ENCODE assay signal across 8 cellular contexts in the genomic region with DNA sequence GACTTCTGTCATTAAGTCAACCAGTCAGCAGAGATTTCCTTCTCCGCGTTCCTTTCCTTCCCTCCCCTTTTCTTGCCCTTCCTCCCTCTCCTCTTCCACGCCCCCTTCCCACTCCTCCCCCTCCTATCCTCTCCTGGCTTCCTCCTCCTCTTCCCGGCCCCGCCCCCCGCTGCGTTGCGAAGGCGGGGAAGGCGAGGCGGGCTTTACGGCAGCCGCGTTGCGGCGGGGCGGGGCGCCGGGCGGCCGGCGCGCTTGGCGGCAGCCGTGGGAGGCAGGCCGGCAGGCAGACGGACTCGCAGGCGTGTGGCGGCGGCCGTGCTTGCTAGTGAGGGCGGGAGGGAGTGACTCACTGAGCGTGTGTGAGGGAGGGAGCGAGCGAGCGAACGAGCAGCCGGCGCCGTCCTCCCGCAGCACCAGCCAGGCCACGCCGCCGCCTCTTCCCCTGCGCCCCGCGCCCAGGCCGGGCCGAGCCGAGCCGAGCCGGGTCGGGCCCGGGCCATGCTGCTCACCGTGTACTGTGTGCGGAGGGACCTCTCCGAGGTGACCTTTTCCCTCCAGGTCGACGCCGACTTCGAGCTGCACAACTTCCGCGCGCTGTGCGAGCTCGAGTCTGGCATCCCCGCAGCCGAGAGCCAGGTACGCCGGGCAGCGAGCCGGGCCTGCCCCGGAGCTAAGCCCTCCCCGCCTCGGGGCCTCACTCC.
DNase-seq lines count a peak whose midpoint lies in the region; ATAC-seq lines count a peak whose summit lies in the region.

A gene (plus strand): TSS at position 286 of the 701 bp plus-strand sequence. CDS start 213 bp downstream, at position 499.

- DNase-seq in AG20443 (ENCODE audit: low spot score) (peak; percentile 96), GM19238 (ENCODE audit: insufficient read length, low spot score) (peak; percentile 82), NCI-H524 treated with DMSO at 0.1 percent for 48 hours (lab: John Stamatoyannopoulos, UW) (peak; percentile 61)
- peak; percentile 95 for DNase-seq in activated CD4-positive, alpha-beta T cell treated with anti-CD3 and anti-CD28 coated beads for 48 hours
- DNase-seq in stimulated activated CD4-positive, alpha-beta T cell treated with anti-CD3 and anti-CD28 coated beads, Interleukin-1b, Interleukin-23, amount 100 ng/mL, for 24 hours (ENCODE audit: low read depth in 4 of 4, low spot score in 1 of 4), result peak; percentile 74 to 93 (median 82)

- H3K27ac ChIP-seq in cingulate gyrus (ENCODE audit: low read depth, low read length) (peak within 1 kb of the TSS; percentile 88), layer of hippocampus (ENCODE audit: low read depth, low read length) (peak within 1 kb of the TSS; percentile 83)

- H3K27me3 ChIP-seq in layer of hippocampus (ENCODE audit: control insufficient read depth, insufficient read depth, low read length), result no peaks in the 10 kb centered on the region

- peak; percentile 51 for ATAC-seq in HG03457 (IDR thresholded peaks at IDR 0.05; ENCODE audit: unreplicated experiment)

Comparison
In these comparisons a context has a peak if more than half of its experiments do, and no peak if none do; other contexts are left out.
1. Peak in every context shown above with its lines: DNase-seq, ATAC-seq and H3K27ac ChIP-seq.